Comparison of ENCODE assay signal across 11 cellular contexts in genomic region chr14:69088523-69089445, GRCh38.
DNase-seq lines count a peak whose midpoint lies in the region; ATAC-seq and FAIRE-seq lines count a peak whose summit lies in the region.
"Had no signal": no experiment of that assay in that cellular context is flagged by ENCODE, and none has a peak within 500 bp of the region (broad histone marks: within the 10 kb centered on the region; RNA-seq: fewer than 3 reads in every experiment).

No MANE protein-coding gene starts in this region.

- peak overlapping the region in 13 of 21 experiments; percentile 7 to 66 (median 43) for H3K27ac ChIP-seq in skin epidermis

- FAIRE-seq in HTR-8/SVneo (lab: Jason Lieb, UNC) = peak; percentile 72

- H3K4me3 ChIP-seq in skin epidermis = no peak overlapping the region

- DNase-seq in HTR-8/SVneo (ENCODE audit: insufficient read length, low spot score) = no peak
- peak; percentile 65 for DNase-seq in astrocyte of the hippocampus (ENCODE audit: low read depth, low spot score)
- peak; percentile 36 for DNase-seq in hepatic stellate cell (ENCODE audit: low spot score)
- DNase-seq in RKO (ENCODE audit: low spot score) = no peak
- DNase-seq in activated gamma-delta T cell (lab: John Stamatoyannopoulos, UW) = no peak
- DNase-seq in epidermal melanocyte (ENCODE audit: insufficient read length, low spot score) = no peak
- DNase-seq: activated CD4-positive, alpha-beta T cell treated with anti-CD3 and anti-CD28 coated beads, Interleukin-2, amount 50 U/mL, for 1 hour; NCI-H69 had no signal

- no peak for ATAC-seq in GM21619 (IDR thresholded peaks at IDR 0.05; ENCODE audit: unreplicated experiment)
- ATAC-seq: sciatic nerve had no signal

Comparison
In these comparisons a context has a peak if more than half of its experiments do, and no peak if none do; other contexts are left out.
1. DNase-seq: peak in astrocyte of the hippocampus (single experiment) and hepatic stellate cell (single experiment); none in HTR-8/SVneo (single experiment), RKO (single experiment), activated gamma-delta T cell (single experiment) and epidermal melanocyte (single experiment).